Comparison of ENCODE assay signal across 12 cellular contexts in genomic region chr4:152099555-152099954, GRCh38.
A peak's percentile ranks its signal among the peaks of the same experiment; 100 is the strongest.
DNase-seq lines count a peak whose midpoint lies in the region; ATAC-seq and TF ChIP-seq lines count a peak whose summit lies in the region.
"Had no signal": no experiment of that assay in that cellular context is flagged by ENCODE, and none has a peak within 500 bp of the region (broad histone marks: within the 10 kb centered on the region; RNA-seq: fewer than 3 reads in every experiment).

No MANE protein-coding gene starts in this region.

- no peaks in the 10 kb centered on the region for H3K27me3 Mint-ChIP-seq in CD4-positive, CD25-positive, alpha-beta regulatory T cell
- no peaks in the 10 kb centered on the region for H3K27me3 Mint-ChIP-seq in activated CD4-positive, alpha-beta memory T cell treated with anti-CD3 and anti-CD28 coated beads, Interleukin-2, amount 10 ng/mL, durations not matched to agents 7 days and 5 days
- no peaks in the 10 kb centered on the region for H3K27me3 Mint-ChIP-seq in naive thymus-derived CD4-positive, alpha-beta T cell

- H3K4me1 Mint-ChIP-seq in CD4-positive, CD25-positive, alpha-beta regulatory T cell: peaks cover 25 to 95% (median 66%) of the 10 kb centered on the region in 4 donors
- peaks cover 85% of the 10 kb centered on the region for H3K4me1 Mint-ChIP-seq in activated CD4-positive, alpha-beta memory T cell treated with anti-CD3 and anti-CD28 coated beads, Interleukin-2, amount 10 ng/mL, durations not matched to agents 7 days and 5 days
- peaks cover 65 to 96% (median 93%) of the 10 kb centered on the region in 7 donors for H3K4me1 Mint-ChIP-seq in naive thymus-derived CD4-positive, alpha-beta T cell

- peak in 1 of 3 donors; percentile 42 for DNase-seq in CD4-positive, CD25-positive, alpha-beta regulatory T cell
- no peak for DNase-seq in activated CD4-positive, alpha-beta memory T cell treated with anti-CD3 and anti-CD28 coated beads, Interleukin-2, amount 10 ng/mL, durations not matched to agents 7 days and 5 days
- DNase-seq in naive thymus-derived CD4-positive, alpha-beta T cell: no peak
- DNase-seq in HEK293T (ENCODE audit: extremely low spot score) (no peak), NCI-H226 (no peak), HAP-1 (ENCODE audit: low spot score in 2 of 2) (no peak)
- DNase-seq: activated CD4-positive, alpha-beta T cell treated with anti-CD3 and anti-CD28 coated beads, Interleukin-2, amount 50 U/mL, for 48 hours; kidney; MG63; NCI-H2171 had no signal

- intact Hi-C loops in naive thymus-derived CD4-positive, alpha-beta T cell (cut with micrococcal nuclease): no loop called here

- peak; percentile 12 for TF ChIP-seq CTCF in GM12873 (IDR thresholded peaks at IDR 0.05; ENCODE audit: insufficient read depth, low read depth, low read length, missing control alignments)

- H3K9me3 ChIP-seq in CD4-positive, CD25-positive, alpha-beta regulatory T cell (ENCODE audit: control insufficient read depth in 2 of 2, low read length in 2 of 2): no peaks in the 10 kb centered on the region
- no peaks in the 10 kb centered on the region for H3K9me3 ChIP-seq in naive thymus-derived CD4-positive, alpha-beta T cell (ENCODE audit: control insufficient read depth in 2 of 3, low read length in 3 of 3)
- H3K9me3 ChIP-seq in HAP-1: no peaks in the 10 kb centered on the region
- H3K9me3 ChIP-seq: ascending aorta, MG63 had no signal

- POLR2A ChIA-PET in activated CD4-positive, alpha-beta memory T cell treated with anti-CD3 and anti-CD28 coated beads, Interleukin-2, amount 10 ng/mL, durations not matched to agents 7 days and 5 days (lab: Charles Lee): interaction anchor here (1.0 to 3.0 kb wide), 7 partner anchors 9 to 437 kb away, joined by 3 to 21 read pairs (median 7); partner anchors contain the start of gene FBXW7
- POLR2A ChIA-PET in naive thymus-derived CD4-positive, alpha-beta T cell (lab: Charles Lee): interaction anchor here (0.7 to 6.0 kb wide), 9 partner anchors 9 to 580 kb away, joined by 3 to 63 read pairs (median 8); partner anchors contain the start of gene TMEM154
- POLR2A ChIA-PET in HEK293T (lab: Yijun Ruan, JAX): no interaction called here

- H3K4me3 ChIP-seq in CD4-positive, CD25-positive, alpha-beta regulatory T cell (ENCODE audit: low read depth, low read length): peak overlapping the region; percentile 86
- peak overlapping the region; percentile 8 for H3K4me3 ChIP-seq in naive thymus-derived CD4-positive, alpha-beta T cell (ENCODE audit: low read length)
- no peak overlapping the region for H3K4me3 ChIP-seq in HAP-1
- H3K4me3 ChIP-seq: ascending aorta, MG63 had no signal

- CTCF ChIA-PET in activated CD4-positive, alpha-beta memory T cell treated with anti-CD3 and anti-CD28 coated beads, Interleukin-2, amount 10 ng/mL, durations not matched to agents 7 days and 5 days (lab: Charles Lee): interaction anchor here (2.4 kb wide), 1 partner anchor 9 kb away, joined by 6 read pairs; no protein-coding TSS in a partner anchor
- CTCF ChIA-PET in naive thymus-derived CD4-positive, alpha-beta T cell (lab: Charles Lee): interaction anchor here (1.0 to 1.6 kb wide), 2 partner anchors 9 to 19 kb away, joined by 3 to 5 read pairs; no protein-coding TSS in a partner anchor
- CTCF ChIA-PET in HEK293T (lab: Yijun Ruan, JAX): no interaction called here

- peak overlapping the region in 3 of 4 donors; percentile 80 to 90 (median 89) for H3K4me3 Mint-ChIP-seq in CD4-positive, CD25-positive, alpha-beta regulatory T cell
- no peak overlapping the region for H3K4me3 Mint-ChIP-seq in activated CD4-positive, alpha-beta memory T cell treated with anti-CD3 and anti-CD28 coated beads, Interleukin-2, amount 10 ng/mL, durations not matched to agents 7 days and 5 days
- H3K4me3 Mint-ChIP-seq in naive thymus-derived CD4-positive, alpha-beta T cell: peak overlapping the region in 9 of 10 donors; percentile 72 to 98 (median 87)

- H3K4me1 ChIP-seq in CD4-positive, CD25-positive, alpha-beta regulatory T cell (ENCODE audit: control insufficient read depth, insufficient read depth, low read length, poor library complexity, severe bottlenecking): peaks cover 92% of the 10 kb centered on the region
- H3K4me1 ChIP-seq in naive thymus-derived CD4-positive, alpha-beta T cell (ENCODE audit: control insufficient read depth in 2 of 2, insufficient read depth in 2 of 2, low read length in 2 of 2): peaks cover 93 to 94% of the 10 kb centered on the region in 2 donors
- no peaks in the 10 kb centered on the region for H3K4me1 ChIP-seq in HAP-1
- H3K4me1 ChIP-seq: ascending aorta had no signal

- H3K27ac Mint-ChIP-seq in CD4-positive, CD25-positive, alpha-beta regulatory T cell: peak overlapping the region; percentile 98 to 99 (median 99)
- H3K27ac Mint-ChIP-seq in activated CD4-positive, alpha-beta memory T cell treated with anti-CD3 and anti-CD28 coated beads, Interleukin-2, amount 10 ng/mL, durations not matched to agents 7 days and 5 days: peak overlapping the region; percentile 100
- H3K27ac Mint-ChIP-seq in naive thymus-derived CD4-positive, alpha-beta T cell: peak overlapping the region; percentile 95 to 99 (median 98)

- no peak for ATAC-seq in CD4-positive, CD25-positive, alpha-beta regulatory T cell (ENCODE audit: low read depth in 2 of 2)
- ATAC-seq in naive thymus-derived CD4-positive, alpha-beta T cell: no peak

- peaks cover 0 to 2% (median 0%) of the 10 kb centered on the region in 7 donors for H3K9me3 Mint-ChIP-seq in CD4-positive, CD25-positive, alpha-beta regulatory T cell
- no peaks in the 10 kb centered on the region for H3K9me3 Mint-ChIP-seq in activated CD4-positive, alpha-beta memory T cell treated with anti-CD3 and anti-CD28 coated beads, Interleukin-2, amount 10 ng/mL, durations not matched to agents 7 days and 5 days
- H3K9me3 Mint-ChIP-seq in naive thymus-derived CD4-positive, alpha-beta T cell: peaks cover 0 to 4% (median 0%) of the 10 kb centered on the region in 11 donors

- in situ Hi-C loops in HAP-1 (cut with MboI; ENCODE audit: low sequenced_read_pairs): no loop called here

- H3K36me3 Mint-ChIP-seq in CD4-positive, CD25-positive, alpha-beta regulatory T cell: peaks cover 9% of the 10 kb centered on the region
- peaks cover 24% of the 10 kb centered on the region for H3K36me3 Mint-ChIP-seq in activated CD4-positive, alpha-beta memory T cell treated with anti-CD3 and anti-CD28 coated beads, Interleukin-2, amount 10 ng/mL, durations not matched to agents 7 days and 5 days (ENCODE audit: low read depth)
- H3K36me3 Mint-ChIP-seq in naive thymus-derived CD4-positive, alpha-beta T cell: peaks cover 0 to 42% (median 6%) of the 10 kb centered on the region in 5 donors

- H3K27ac ChIP-seq in CD4-positive, CD25-positive, alpha-beta regulatory T cell (ENCODE audit: insufficient read depth, low read length, poor library complexity, severe bottlenecking): peak overlapping the region; percentile 91
- peak overlapping the region; percentile 89 for H3K27ac ChIP-seq in naive thymus-derived CD4-positive, alpha-beta T cell (ENCODE audit: low read depth, low read length)
- H3K27ac ChIP-seq: ascending aorta had no signal

- no peaks in the 10 kb centered on the region for H3K27me3 ChIP-seq in CD4-positive, CD25-positive, alpha-beta regulatory T cell (ENCODE audit: control insufficient read depth, insufficient read depth, low read length)
- no peaks in the 10 kb centered on the region for H3K27me3 ChIP-seq in naive thymus-derived CD4-positive, alpha-beta T cell (ENCODE audit: control insufficient read depth in 2 of 2, insufficient read depth in 2 of 2, low read length in 2 of 2)
- H3K27me3 ChIP-seq in HAP-1 (ENCODE audit: low read depth): no peaks in the 10 kb centered on the region
- H3K27me3 ChIP-seq: ascending aorta, MG63 had no signal

- H3K36me3 ChIP-seq in CD4-positive, CD25-positive, alpha-beta regulatory T cell (ENCODE audit: control insufficient read depth, insufficient read depth, low read length): no peaks in the 10 kb centered on the region
- no peaks in the 10 kb centered on the region for H3K36me3 ChIP-seq in naive thymus-derived CD4-positive, alpha-beta T cell (ENCODE audit: control insufficient read depth in 2 of 3, insufficient read depth in 3 of 3, low read length in 3 of 3)
- no peaks in the 10 kb centered on the region for H3K36me3 ChIP-seq in HAP-1 (replicated peaks)
- H3K36me3 ChIP-seq: ascending aorta, MG63 had no signal

TF ChIP-seq in HEK293T, 16 proteins besides CTCF, POLR2A, EP300 and RAD21:
- TF ChIP-seq NFRKB (IDR thresholded peaks at IDR 0.05) (no peak), PKNOX1 (IDR thresholded peaks at IDR 0.05) (no peak), LEF1 (IDR thresholded peaks at IDR 0.05; ENCODE audit: borderline replicate concordance) (no peak)
